In genomic region chr9:124256517-124257069, GRCh38 we compare ENCODE assay signal across 8 cellular contexts. TPM values are rescaled to one million over a fixed set of nuclear protein-coding genes. Genes with fewer than 3 reads are reported as not detected.
DNase-seq lines count a peak whose midpoint lies in the region; ATAC-seq and TF ChIP-seq lines count a peak whose summit lies in the region.

No MANE protein-coding gene starts in this region.

- TF ChIP-seq POLR2A in thyroid gland (IDR thresholded peaks at IDR 0.05), result peak in 1 of 2 donors; percentile 11

- peaks cover 22% of the 10 kb centered on the region for H3K4me1 Mint-ChIP-seq in activated naive CD4-positive, alpha-beta T cell treated with anti-CD3 and anti-CD28 coated beads, Interleukin-2, amount 50 U/mL, for 24 hours

- H3K4me3 Mint-ChIP-seq in activated naive CD4-positive, alpha-beta T cell treated with anti-CD3 and anti-CD28 coated beads, Interleukin-2, amount 50 U/mL, for 24 hours, result peak overlapping the region; percentile 88

- peak overlapping the region in 1 of 3 donors; percentile 43 for H3K27ac ChIP-seq in thyroid gland

- H3K9me3 ChIP-seq in thyroid gland, result no peaks in the 10 kb centered on the region

- no peak for TF ChIP-seq CTCF in fibroblast of mammary gland (conservative IDR thresholded peaks at IDR 0.05; ENCODE audit: control insufficient read depth, insufficient read depth, low read depth, low read length)
- TF ChIP-seq CTCF in thyroid gland (IDR thresholded peaks at IDR 0.05), result no peak

- no peaks in the 10 kb centered on the region for H3K27me3 ChIP-seq in thyroid gland

- H3K9me3 Mint-ChIP-seq in activated naive CD4-positive, alpha-beta T cell treated with anti-CD3 and anti-CD28 coated beads, Interleukin-2, amount 50 U/mL, for 24 hours, result no peaks in the 10 kb centered on the region

- H3K4me1 ChIP-seq in thyroid gland, result peaks cover 9 to 37% of the 10 kb centered on the region in 2 donors

- ATAC-seq in GM21737 (IDR thresholded peaks at IDR 0.05; ENCODE audit: unreplicated experiment) (no peak), HG02610 (IDR thresholded peaks at IDR 0.05; ENCODE audit: unreplicated experiment) (no peak)

- no peak for DNase-seq in activated naive CD4-positive, alpha-beta T cell (lab: John Stamatoyannopoulos, UW)
- DNase-seq in RPMI7951 (ENCODE audit: low read depth) (peak; percentile 94), fibroblast of mammary gland (ENCODE audit: low read depth) (peak; percentile 80), thyroid gland (peak; percentile 52 to 59), Kasumi-1 (lab: John Stamatoyannopoulos, UW) (no peak)

- no peaks in the 10 kb centered on the region for H3K36me3 Mint-ChIP-seq in activated naive CD4-positive, alpha-beta T cell treated with anti-CD3 and anti-CD28 coated beads, Interleukin-2, amount 50 U/mL, for 24 hours

- H3K27ac Mint-ChIP-seq in activated naive CD4-positive, alpha-beta T cell treated with anti-CD3 and anti-CD28 coated beads, Interleukin-2, amount 50 U/mL, for 24 hours, result no peak overlapping the region

- intact Hi-C loops in thyroid gland (cut with DNase I), result no loop called here

- H3K4me3 ChIP-seq in fibroblast of mammary gland (ENCODE audit: control insufficient read depth, low read depth, low read length) (no peak overlapping the region), thyroid gland (replicated peaks in 1 of 3) (no peak overlapping the region)

- H3K36me3 ChIP-seq in thyroid gland, result no peaks in the 10 kb centered on the region

- H3K27me3 Mint-ChIP-seq in activated naive CD4-positive, alpha-beta T cell treated with anti-CD3 and anti-CD28 coated beads, Interleukin-2, amount 50 U/mL, for 24 hours, result peaks cover 31% of the 10 kb centered on the region

- 47 to 57% methylated on average over 11 of the region's 11 CpGs for WGBS in thyroid gland, 2 donors

RNA-seq across cellular contexts. Expression of gene NEK6, which starts 1.2 kb away (rescaled TPM):
- 23.9 and 27.5 TPM in 2 replicates for total RNA-seq in RPMI7951 (2014; rRNA removed; shearing (Covaris generic))
- total RNA-seq in thyroid gland, result 10 to 100 TPM; 10.7 to 12.8 (median 11.0) TPM

Comparison
In these comparisons a context has a peak if more than half of its experiments do, and no peak if none do; other contexts are left out.
1. DNase-seq: peak in RPMI7951 (single experiment), fibroblast of mammary gland (single experiment) and thyroid gland (2 of 2); none in activated naive CD4-positive, alpha-beta T cell (0 of 4) and Kasumi-1 (0 of 2).